In the genomic region with DNA sequence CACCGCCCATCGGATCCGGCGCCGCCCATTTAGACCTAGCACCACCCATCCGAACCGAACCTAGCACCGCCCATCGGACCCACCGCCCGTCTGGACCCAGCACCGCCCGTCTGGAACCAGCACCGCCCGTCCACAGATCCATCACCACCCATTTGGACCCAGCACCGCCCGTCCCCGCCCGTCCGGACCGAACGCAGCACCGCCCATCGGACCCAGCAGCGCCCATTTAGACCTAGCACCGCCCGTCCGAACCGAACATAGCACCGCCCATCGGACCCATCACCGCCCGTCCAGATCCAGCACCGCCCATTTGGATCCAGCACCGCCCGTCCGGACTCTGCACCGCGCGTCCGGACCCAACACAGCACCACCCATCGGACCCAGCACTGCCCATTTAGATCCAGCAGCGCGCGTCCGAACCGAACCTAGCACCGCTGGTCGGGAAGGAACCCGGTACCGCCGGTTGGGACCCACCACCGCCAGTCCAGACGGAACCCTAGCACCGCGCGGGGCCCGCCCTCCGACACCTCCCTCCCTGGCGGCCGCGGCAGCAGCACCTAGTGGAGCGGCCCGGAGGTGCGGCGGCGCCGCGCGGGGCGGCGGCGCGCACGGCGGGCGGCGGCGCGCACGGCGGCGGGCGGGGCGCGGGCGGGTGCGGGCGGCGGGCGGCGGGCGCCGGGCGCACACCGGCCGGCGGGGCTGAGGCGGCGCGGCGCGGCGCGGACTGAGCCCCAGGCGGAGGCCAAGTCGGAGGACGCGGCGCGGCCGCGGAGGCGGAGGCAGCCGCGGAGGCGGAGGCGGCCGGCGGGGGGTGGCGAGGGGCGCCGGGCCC, we compare ENCODE assay signal across 8 cellular contexts. TPM values are rescaled to one million over a fixed set of nuclear protein-coding genes. Genes with fewer than 3 reads are reported as not detected.
A peak's percentile ranks its signal among the peaks of the same experiment; 100 is the strongest.
DNase-seq lines count a peak whose midpoint lies in the region; ATAC-seq, FAIRE-seq and TF ChIP-seq lines count a peak whose summit lies in the region.

A gene with protein sequence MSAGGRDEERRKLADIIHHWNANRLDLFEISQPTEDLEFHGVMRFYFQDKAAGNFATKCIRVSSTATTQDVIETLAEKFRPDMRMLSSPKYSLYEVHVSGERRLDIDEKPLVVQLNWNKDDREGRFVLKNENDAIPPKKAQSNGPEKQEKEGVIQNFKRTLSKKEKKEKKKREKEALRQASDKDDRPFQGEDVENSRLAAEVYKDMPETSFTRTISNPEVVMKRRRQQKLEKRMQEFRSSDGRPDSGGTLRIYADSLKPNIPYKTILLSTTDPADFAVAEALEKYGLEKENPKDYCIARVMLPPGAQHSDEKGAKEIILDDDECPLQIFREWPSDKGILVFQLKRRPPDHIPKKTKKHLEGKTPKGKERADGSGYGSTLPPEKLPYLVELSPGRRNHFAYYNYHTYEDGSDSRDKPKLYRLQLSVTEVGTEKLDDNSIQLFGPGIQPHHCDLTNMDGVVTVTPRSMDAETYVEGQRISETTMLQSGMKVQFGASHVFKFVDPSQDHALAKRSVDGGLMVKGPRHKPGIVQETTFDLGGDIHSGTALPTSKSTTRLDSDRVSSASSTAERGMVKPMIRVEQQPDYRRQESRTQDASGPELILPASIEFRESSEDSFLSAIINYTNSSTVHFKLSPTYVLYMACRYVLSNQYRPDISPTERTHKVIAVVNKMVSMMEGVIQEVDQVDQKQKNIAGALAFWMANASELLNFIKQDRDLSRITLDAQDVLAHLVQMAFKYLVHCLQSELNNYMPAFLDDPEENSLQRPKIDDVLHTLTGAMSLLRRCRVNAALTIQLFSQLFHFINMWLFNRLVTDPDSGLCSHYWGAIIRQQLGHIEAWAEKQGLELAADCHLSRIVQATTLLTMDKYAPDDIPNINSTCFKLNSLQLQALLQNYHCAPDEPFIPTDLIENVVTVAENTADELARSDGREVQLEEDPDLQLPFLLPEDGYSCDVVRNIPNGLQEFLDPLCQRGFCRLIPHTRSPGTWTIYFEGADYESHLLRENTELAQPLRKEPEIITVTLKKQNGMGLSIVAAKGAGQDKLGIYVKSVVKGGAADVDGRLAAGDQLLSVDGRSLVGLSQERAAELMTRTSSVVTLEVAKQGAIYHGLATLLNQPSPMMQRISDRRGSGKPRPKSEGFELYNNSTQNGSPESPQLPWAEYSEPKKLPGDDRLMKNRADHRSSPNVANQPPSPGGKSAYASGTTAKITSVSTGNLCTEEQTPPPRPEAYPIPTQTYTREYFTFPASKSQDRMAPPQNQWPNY (N-terminal part only) (plus strand): TSS at position 682 of the 832 bp plus-strand sequence. CDS start 222 bp downstream, outside the sequence.

- H3K4me1 Mint-ChIP-seq in astrocyte (ENCODE audit: low read depth, unreplicated experiment) = peaks cover 25% of the 10 kb centered on the region

- peak; percentile 77 for ATAC-seq in GM21528 (IDR thresholded peaks at IDR 0.05; ENCODE audit: low FRiP score, unreplicated experiment)

- H3K36me3 Mint-ChIP-seq in astrocyte (ENCODE audit: low read depth, unreplicated experiment) = no peaks in the 10 kb centered on the region

- H3K27ac ChIP-seq in astrocyte (ENCODE audit: low read depth, low read length) (no peak within 1 kb of the TSS), hepatocyte (peak within 1 kb of the TSS; percentile 97)

- H3K4me3 ChIP-seq in astrocyte (ENCODE audit: insufficient read depth, low read depth, low read length) (peak within 1 kb of the TSS; percentile 80), hepatocyte (peak within 1 kb of the TSS; percentile 92)

- H3K9ac ChIP-seq in astrocyte (ENCODE audit: low read length) = peak within 1 kb of the TSS; percentile 78

- H3K27me3 ChIP-seq in astrocyte (ENCODE audit: insufficient read depth, low read length) (no peaks in the 10 kb centered on the region), hepatocyte (no peaks in the 10 kb centered on the region)

- peaks cover 38% of the 10 kb centered on the region for H4K20me1 ChIP-seq in astrocyte (ENCODE audit: insufficient read depth, low read length)
- H4K20me1 ChIP-seq in hepatocyte (ENCODE audit: insufficient read depth, poor library complexity, severe bottlenecking) = peaks cover 35% of the 10 kb centered on the region

- intact Hi-C loops in T-helper 2 cell treated with Interferon-gamma antibody and Interleukin-4, amounts not matched to agents 100 ng/mL and 5 ng/mL, for 36 hours (cut with micrococcal nuclease) = loop anchor here (5.0 kb wide), 1 partner anchor 119 kb away; no protein-coding TSS in a partner anchor

- peaks cover 12% of the 10 kb centered on the region for H3K4me1 ChIP-seq in astrocyte (ENCODE audit: insufficient read depth, low read length)
- H3K4me1 ChIP-seq in hepatocyte (ENCODE audit: insufficient read depth) = peaks cover 19% of the 10 kb centered on the region

- H3K4me3 Mint-ChIP-seq in astrocyte (ENCODE audit: unreplicated experiment) = peak within 1 kb of the TSS; percentile 99

- H3K36me3 ChIP-seq in astrocyte (ENCODE audit: insufficient read depth, low read length) (no peaks in the 10 kb centered on the region), hepatocyte (replicated peaks; ENCODE audit: insufficient read depth, low read depth) (no peaks in the 10 kb centered on the region)

- peak within 1 kb of the TSS; percentile 96 for H2AFZ ChIP-seq in astrocyte (ENCODE audit: low read depth, low read length)
- peak within 1 kb of the TSS; percentile 92 for H2AFZ ChIP-seq in hepatocyte

- H3K9me3 Mint-ChIP-seq in astrocyte (ENCODE audit: unreplicated experiment) = peaks cover 4% of the 10 kb centered on the region

- 1% methylated on average over 66 of the region's 123 CpGs for WGBS in hepatocyte (ENCODE audit: low lambda C conversion rate, missing lambda C conversion rate)

- H3K9me3 ChIP-seq in astrocyte (ENCODE audit: insufficient read depth, low read depth, low read length) = no peaks in the 10 kb centered on the region
- H3K9me3 ChIP-seq in hepatocyte (ENCODE audit: low read depth) = no peaks in the 10 kb centered on the region

- H3K4me2 ChIP-seq in astrocyte (ENCODE audit: low read length) (peak within 1 kb of the TSS; percentile 99), hepatocyte (peak within 1 kb of the TSS; percentile 95)

- TF ChIP-seq CTCF in astrocyte (IDR thresholded peaks at IDR 0.05; ENCODE audit: insufficient read depth, low read depth, low read length) = no peak
- peak; percentile 47 for TF ChIP-seq CTCF in hepatocyte (IDR thresholded peaks at IDR 0.05; ENCODE audit: poor library complexity)

- H3K9me2 ChIP-seq in hepatocyte (replicated peaks; ENCODE audit: insufficient read depth) = no peaks in the 10 kb centered on the region

- no peak for FAIRE-seq in astrocyte (lab: Jason Lieb, UNC)

- H3K79me2 ChIP-seq in astrocyte (ENCODE audit: insufficient read depth, low read length) = peaks cover 40% of the 10 kb centered on the region
- H3K79me2 ChIP-seq in hepatocyte = peaks cover 39% of the 10 kb centered on the region

- H3K27ac Mint-ChIP-seq in astrocyte (ENCODE audit: unreplicated experiment) = peak within 1 kb of the TSS; percentile 92

- peak; percentile 74 for DNase-seq in ELR (ENCODE audit: low read depth)
- DNase-seq in HuH-7 (ENCODE audit: low spot score) = peak; percentile 85
- DNase-seq in astrocyte (ENCODE audit: low read depth) = no peak
- DNase-seq in hepatocyte (ENCODE audit: low spot score) = peak; percentile 93
- no peak for DNase-seq in renal cortical epithelial cell (ENCODE audit: low read depth)
- DNase-seq in NCI-H1048 (lab: John Stamatoyannopoulos, UW) = no peak

- H3K27me3 Mint-ChIP-seq in astrocyte (ENCODE audit: low read depth, unreplicated experiment) = no peaks in the 10 kb centered on the region

RNA-seq across cellular contexts. Expression of the gene that starts here (rescaled TPM):
- total RNA-seq in T-helper 2 cell treated with Interferon-gamma antibody and Interleukin-4, amounts not matched to agents 100 ng/mL and 5 ng/mL, for 36 hours = 18.1 and 18.4 TPM in 2 replicates
- total RNA-seq in astrocyte (95.0 and 102 TPM in 2 replicates), hepatocyte (192 and 198 TPM in 2 replicates), renal cortical epithelial cell (84.9 and 142 TPM in 2 replicates)
- polyA plus RNA-seq in hepatocyte = 130 and 173 TPM in 2 replicates

Comparison
In these comparisons a context has a peak if more than half of its experiments do, and no peak if none do; other contexts are left out.
1. DNase-seq: peak in ELR (single experiment), HuH-7 (single experiment) and hepatocyte (single experiment); none in astrocyte (single experiment), renal cortical epithelial cell (single experiment) and NCI-H1048 (single experiment).